8 cellular contexts compared by ENCODE assay signal in genomic region chr7:44748948-44749731, GRCh38. TPM values are rescaled to one million over a fixed set of nuclear protein-coding genes. Genes with fewer than 3 reads are reported as not detected.
DNase-seq lines count a peak whose midpoint lies in the region; ATAC-seq and TF ChIP-seq lines count a peak whose summit lies in the region.

No MANE protein-coding gene starts in this region.

- peaks cover 38 to 52% (median 43%) of the 10 kb centered on the region in 3 donors for H3K4me1 Mint-ChIP-seq in T-cell

- intact Hi-C loops in esophagus squamous epithelium (cut with DNase I) = no loop called here

- H3K27me3 ChIP-seq in AG04450 (ENCODE audit: control insufficient read depth, insufficient read depth, low read length) (no peaks in the 10 kb centered on the region), esophagus squamous epithelium (no peaks in the 10 kb centered on the region)

- no peaks in the 10 kb centered on the region for H3K36me3 Mint-ChIP-seq in T-cell

- H3K4me3 ChIP-seq in AG04450 (ENCODE audit: low read depth, low read length) (peak overlapping the region; percentile 89), esophagus squamous epithelium (peak overlapping the region; percentile 74 to 99 (median 76))

- CTCF ChIA-PET in AG04450 (lab: Charles Lee) (no interaction called here), T-cell (lab: Charles Lee) (interaction anchor here in 1 of 2 donors (0.7 kb wide), 1 partner anchor 183 kb away, joined by 5 read pairs; no protein-coding TSS in a partner anchor)

- DNase-seq in AG04450 (ENCODE audit: low read depth, low spot score) = no peak
- DNase-seq in T-cell = peak in 7 of 34 experiments; percentile 4 to 29 (median 9)
- DNase-seq in esophagus squamous epithelium (lab: John Stamatoyannopoulos, UW) = no peak
- DNase-seq in retina = peak; percentile 59
- no peak for DNase-seq in anterior cingulate cortex (lab: John Stamatoyannopoulos, UW)
- no peak for DNase-seq in D341Med (ENCODE audit: low spot score)

- H3K9me3 Mint-ChIP-seq in T-cell = no peaks in the 10 kb centered on the region

- peak overlapping the region; percentile 39 to 87 for H3K27ac Mint-ChIP-seq in T-cell

- POLR2A ChIA-PET in AG04450 (lab: Yijun Ruan, JAX) = interaction anchor here (0.8 to 2.6 kb wide), 7 partner anchors 15 to 142 kb away, joined by 3 to 8 read pairs (median 6); partner anchors contain the start of genes H2AZ2 and OGDH
- POLR2A ChIA-PET in T-cell (lab: Charles Lee) = interaction anchor here (0.5 to 0.7 kb wide), 3 partner anchors 99 to 170 kb away, joined by 3 to 7 read pairs (median 3); partner anchors contain the start of gene H2AZ2 (in 1 of the 2)

- no peak overlapping the region for H3K27ac ChIP-seq in AG04450 (ENCODE audit: low read depth, low read length)
- peak overlapping the region; percentile 78 to 100 (median 98) for H3K27ac ChIP-seq in esophagus squamous epithelium

- no peaks in the 10 kb centered on the region for H3K27me3 Mint-ChIP-seq in T-cell

- ATAC-seq in GM18498 (IDR thresholded peaks at IDR 0.05; ENCODE audit: unreplicated experiment) (peak; percentile 18), HG03039 (IDR thresholded peaks at IDR 0.05; ENCODE audit: unreplicated experiment) (peak; percentile 6), T-cell (replicated peaks in 1 of 4) (no peak)

- TF ChIP-seq POLR2A in esophagus squamous epithelium (IDR thresholded peaks at IDR 0.05) = no peak

- H3K36me3 ChIP-seq in esophagus squamous epithelium = peaks cover 0 to 23% (median 0%) of the 10 kb centered on the region in 3 donors

- H3K9me3 ChIP-seq in AG04450 (ENCODE audit: control insufficient read depth, insufficient read depth, low read length) (no peaks in the 10 kb centered on the region; the same call in 1 of the 2 replicates), esophagus squamous epithelium (no peaks in the 10 kb centered on the region)

- H3K4me3 Mint-ChIP-seq in T-cell = peak overlapping the region; percentile 72 to 84 (median 83)

- peaks cover 14 to 57% (median 25%) of the 10 kb centered on the region in 3 donors for H3K4me1 ChIP-seq in esophagus squamous epithelium

- TF ChIP-seq CTCF in AG04450 (IDR thresholded peaks at IDR 0.05; ENCODE audit: low read depth, low read length) (no peak), esophagus squamous epithelium (IDR thresholded peaks at IDR 0.05) (no peak)

- 0 to 6% methylated on average over 5 to 8 of the region's 60 CpGs for WGBS in esophagus squamous epithelium, 2 donors

RNA-seq across cellular contexts. Expression of gene ZMIZ2, which starts 0.5 kb away (rescaled TPM):
- polyA plus RNA-seq in AG04450 (2011; rRNA removed) = 4.8 and 7.7 TPM in 2 replicates
- polyA minus RNA-seq in AG04450 (2011; rRNA and poly(A)+ RNA removed) = 14.7 and 18.6 TPM in 2 replicates
- total RNA-seq in T-cell (100 to 1,000 TPM; 112 to 172 (median 145) TPM), esophagus squamous epithelium (10 to 100 TPM in 3 of 4 donors, 1 to 10 TPM in 1; 6.9 to 25.4 (median 18.3) TPM)

RNA-seq across cellular contexts. Expression of gene PPIA, which starts 47.3 kb away (rescaled TPM):
- 4,846 and 5,100 TPM in 2 replicates for polyA plus RNA-seq in AG04450 (2011; rRNA removed)
- 704 and 770 TPM in 2 replicates for polyA minus RNA-seq in AG04450 (2011; rRNA and poly(A)+ RNA removed)
- total RNA-seq in T-cell = 100 to 1,000 TPM; 673 to 863 (median 774) TPM
- 1,000 to 10,000 TPM; 1,726 to 3,682 (median 2,875) TPM for total RNA-seq in esophagus squamous epithelium

Comparison
In these comparisons a context has a peak if more than half of its experiments do, and no peak if none do; other contexts are left out.
1. ATAC-seq: peak in GM18498 (single experiment) and HG03039 (single experiment); none in T-cell (0 of 4).
2. RNA of gene ZMIZ2, which starts 0.5 kb away (total RNA-seq): 112 to 172 TPM in T-cell; 6.9 to 25.4 TPM in esophagus squamous epithelium; every median in the first group is over 4 times any median in the second.